11 cellular contexts compared by ENCODE assay signal in genomic region chr5:124736111-124736813, GRCh38. TPM values are rescaled to one million over a fixed set of nuclear protein-coding genes. Genes with fewer than 3 reads are reported as not detected.
DNase-seq lines count a peak whose midpoint lies in the region; ATAC-seq and TF ChIP-seq lines count a peak whose summit lies in the region.
"Had no signal": no experiment of that assay in that cellular context is flagged by ENCODE, and none has a peak within 500 bp of the region (broad histone marks: within the 10 kb centered on the region; RNA-seq: fewer than 3 reads in every experiment).

No MANE protein-coding gene starts in this region.

- peaks cover 17% of the 10 kb centered on the region for H3K27me3 Mint-ChIP-seq in T-helper 2 cell treated with Interferon-gamma antibody and Interleukin-4, amounts not matched to agents 5 μg/mL and 100 μg/mL, for 36 hours (ENCODE audit: low read depth)

- H3K4me3 Mint-ChIP-seq in T-helper 2 cell treated with Interferon-gamma antibody and Interleukin-4, amounts not matched to agents 5 μg/mL and 100 μg/mL, for 36 hours: no peak overlapping the region
- H3K4me3 Mint-ChIP-seq: central memory CD8-positive, alpha-beta T cell had no signal

- no peaks in the 10 kb centered on the region for H3K4me1 Mint-ChIP-seq in T-helper 2 cell treated with Interferon-gamma antibody and Interleukin-4, amounts not matched to agents 5 μg/mL and 100 μg/mL, for 36 hours (ENCODE audit: low read depth)
- H3K4me1 Mint-ChIP-seq: central memory CD8-positive, alpha-beta T cell had no signal

- intact Hi-C loops in lower lobe of right lung (cut with DNase I): no loop called here
- intact Hi-C loops in uterus (cut with DNase I; ENCODE audit: low total_unique reads): no loop called here

- H3K36me3 ChIP-seq in lower lobe of right lung: no peaks in the 10 kb centered on the region
- H3K36me3 ChIP-seq in uterus: no peaks in the 10 kb centered on the region

- TF ChIP-seq CTCF in lower lobe of right lung (IDR thresholded peaks at IDR 0.05): no peak
- TF ChIP-seq CTCF in uterus (IDR thresholded peaks at IDR 0.05): no peak

- H3K4me3 ChIP-seq in lower lobe of right lung: peak overlapping the region; percentile 6
- H3K4me3 ChIP-seq in uterus: no peak overlapping the region

- H3K9me3 ChIP-seq in lower lobe of right lung (no peaks in the 10 kb centered on the region), uterus (no peaks in the 10 kb centered on the region)

- H3K27ac ChIP-seq in lower lobe of right lung (peak overlapping the region; percentile 46), uterus (peak overlapping the region; percentile 54 to 68)

- H3K4me1 ChIP-seq in lower lobe of right lung: peaks cover 62% of the 10 kb centered on the region
- H3K4me1 ChIP-seq in uterus: no peaks in the 10 kb centered on the region

- no peak overlapping the region for H3K27ac Mint-ChIP-seq in T-helper 2 cell treated with Interferon-gamma antibody and Interleukin-4, amounts not matched to agents 5 μg/mL and 100 μg/mL, for 36 hours

- H3K27me3 ChIP-seq in lower lobe of right lung (ENCODE audit: low read depth) (no peaks in the 10 kb centered on the region), uterus (no peaks in the 10 kb centered on the region)

- ATAC-seq in lower lobe of right lung (no peak), HG03025 (IDR thresholded peaks at IDR 0.05; ENCODE audit: low FRiP score, unreplicated experiment) (no peak)

- DNase-seq in NCI-H82 (lab: John Stamatoyannopoulos, UW) (peak; percentile 11), NCI-H82 treated with DMSO at 0.1 percent for 48 hours (lab: John Stamatoyannopoulos, UW; ENCODE audit: unreplicated experiment) (no peak), brain pericyte (ENCODE audit: low read depth, low spot score) (peak; percentile 47), lower lobe of right lung (no peak), uterus (no peak), cerebellum (ENCODE audit: low spot score) (no peak)
- no peak for DNase-seq in T-helper 2 cell treated with Interferon-gamma antibody and Interleukin-4, amounts not matched to agents 5 μg/mL and 100 μg/mL, for 36 hours (ENCODE audit: low spot score)
- DNase-seq: 8988T, NCI-H2029 treated with DMSO at 0.1 percent for 48 hours had no signal

- H3K36me3 Mint-ChIP-seq in T-helper 2 cell treated with Interferon-gamma antibody and Interleukin-4, amounts not matched to agents 5 μg/mL and 100 μg/mL, for 36 hours (ENCODE audit: low read depth): no peaks in the 10 kb centered on the region

- TF ChIP-seq POLR2A in uterus (IDR thresholded peaks at IDR 0.05): no peak

- no peaks in the 10 kb centered on the region for H3K9me3 Mint-ChIP-seq in T-helper 2 cell treated with Interferon-gamma antibody and Interleukin-4, amounts not matched to agents 5 μg/mL and 100 μg/mL, for 36 hours

RNA-seq across cellular contexts. Expression of gene ZNF608, which starts 10.2 kb away (rescaled TPM):
- total RNA-seq in lower lobe of right lung (27.9 TPM), uterus (1,000 to 10,000 TPM in 1 of 4 donors, 10 to 100 TPM in 3; 11.1 to 1,086 (median 59.0) TPM), cerebellum (86.3 TPM)

Comparison
In these comparisons a context has a peak if more than half of its experiments do, and no peak if none do; other contexts are left out.
1. DNase-seq: peak in NCI-H82 (single experiment) and brain pericyte (single experiment); none in NCI-H82 treated with DMSO at 0.1 percent for 48 hours (single experiment), lower lobe of right lung (single experiment), uterus (0 of 2), cerebellum (single experiment) and T-helper 2 cell treated with Interferon-gamma antibody and Interleukin-4, amounts not matched to agents 5 μg/mL and 100 μg/mL, for 36 hours (single experiment).